In the genomic region with DNA sequence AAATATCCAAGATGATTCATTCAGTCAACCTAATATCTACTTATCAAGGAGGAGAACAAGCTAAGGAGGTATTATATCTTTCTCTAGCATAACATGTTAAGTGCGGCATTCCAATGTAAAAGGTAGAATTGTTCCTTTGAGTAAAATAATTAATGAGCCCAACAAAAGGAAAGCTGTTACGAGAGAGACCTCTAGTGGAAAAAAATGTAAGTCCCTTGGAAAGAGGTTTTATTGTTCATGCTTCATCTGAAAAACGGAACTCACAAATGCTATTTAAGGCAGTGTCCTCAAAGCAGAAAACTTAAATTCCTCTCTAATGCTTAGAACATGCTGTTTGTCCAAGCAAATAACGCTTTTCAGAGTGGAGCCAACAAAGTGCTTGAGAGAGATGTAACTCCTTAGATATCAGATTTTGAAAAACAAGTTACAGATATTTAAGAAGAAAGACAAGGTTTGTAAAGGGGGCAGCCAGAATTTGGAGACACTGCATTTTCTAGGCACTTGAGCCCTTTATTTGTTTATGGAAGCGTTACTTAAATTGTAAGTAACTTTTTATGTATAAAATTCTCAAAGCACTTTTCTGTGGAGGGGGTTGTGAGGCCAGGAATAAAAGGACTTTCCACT, we compare ENCODE assay signal across 10 cellular contexts.
DNase-seq lines count a peak whose midpoint lies in the region; ATAC-seq and TF ChIP-seq lines count a peak whose summit lies in the region.
"Had no signal": no experiment of that assay in that cellular context is flagged by ENCODE, and none has a peak within 500 bp of the region (broad histone marks: within the 10 kb centered on the region; RNA-seq: fewer than 3 reads in every experiment).

No MANE protein-coding gene starts in this region.

- H3K4me3 ChIP-seq in gastroesophageal sphincter: no peak overlapping the region
- no peak overlapping the region for H3K4me3 ChIP-seq in CD8-positive, alpha-beta memory T cell (ENCODE audit: low read length)

- POLR2A ChIA-PET in CD8-positive, alpha-beta memory T cell (lab: Charles Lee): no interaction called here

- no peak overlapping the region for H3K27ac ChIP-seq in gastroesophageal sphincter
- no peak overlapping the region for H3K27ac ChIP-seq in CD8-positive, alpha-beta memory T cell (ENCODE audit: low read depth, low read length)
- H3K27ac ChIP-seq: neutrophil had no signal

- no peak overlapping the region for H3K4me3 Mint-ChIP-seq in CD14-positive monocyte
- no peak overlapping the region for H3K4me3 Mint-ChIP-seq in stimulated activated naive B cell treated with anti-CD40 and anti-IgM and Interleukin-4, amounts not matched to agents 10 μg/mL and 1 μg/mL and 100 μg/mL, for 72 hours
- no peak overlapping the region for H3K4me3 Mint-ChIP-seq in CD8-positive, alpha-beta memory T cell
- no peak overlapping the region for H3K4me3 Mint-ChIP-seq in activated T-cell treated with anti-CD3 and anti-CD28 coated beads, Interleukin-2, amount 50 U/mL, for 4 hours
- H3K4me3 Mint-ChIP-seq: IgD-negative memory B cell had no signal

- no peaks in the 10 kb centered on the region for H3K36me3 Mint-ChIP-seq in CD14-positive monocyte
- H3K36me3 Mint-ChIP-seq in stimulated activated naive B cell treated with anti-CD40 and anti-IgM and Interleukin-4, amounts not matched to agents 10 μg/mL and 1 μg/mL and 100 μg/mL, for 72 hours: no peaks in the 10 kb centered on the region
- H3K36me3 Mint-ChIP-seq in CD8-positive, alpha-beta memory T cell: no peaks in the 10 kb centered on the region
- no peaks in the 10 kb centered on the region for H3K36me3 Mint-ChIP-seq in activated T-cell treated with anti-CD3 and anti-CD28 coated beads, Interleukin-2, amount 50 U/mL, for 4 hours (ENCODE audit: insufficient read depth)
- H3K36me3 Mint-ChIP-seq: IgD-negative memory B cell had no signal

- no peaks in the 10 kb centered on the region for H3K9me3 ChIP-seq in gastroesophageal sphincter
- H3K9me3 ChIP-seq in CD8-positive, alpha-beta memory T cell (ENCODE audit: low read length): no peaks in the 10 kb centered on the region
- H3K9me3 ChIP-seq: neutrophil had no signal

- in situ Hi-C loops in SK-MEL-5 (cut with HindIII; ENCODE audit: low pct_unique_long_range_greater_than_20kb, low sequenced_read_pairs): no loop called here

- CTCF ChIA-PET in CD8-positive, alpha-beta memory T cell (lab: Charles Lee): no interaction called here

- intact Hi-C loops in CD14-positive monocyte (cut with micrococcal nuclease): no loop called here

- DNase-seq in CD14-positive monocyte (ENCODE audit: low spot score) (no peak), SK-MEL-5 (ENCODE audit: low read depth, low spot score) (peak; percentile 74)
- DNase-seq in stimulated activated naive B cell treated with anti-CD40 and anti-IgM and Interleukin-4, amounts not matched to agents 10 μg/mL and 1 μg/mL and 100 μg/mL, for 72 hours: no peak
- DNase-seq in CD8-positive, alpha-beta memory T cell: no peak
- DNase-seq in activated T-cell treated with anti-CD3 and anti-CD28 coated beads, Interleukin-2, amount 50 U/mL, for 4 hours: no peak

- no peak for TF ChIP-seq EP300 in gastroesophageal sphincter (IDR thresholded peaks at IDR 0.05)

- ATAC-seq in GM19035 (IDR thresholded peaks at IDR 0.05; ENCODE audit: unreplicated experiment) (peak; percentile 63), gastroesophageal sphincter (peak; percentile 43)
- peak; percentile 31 to 38 for ATAC-seq in stimulated activated naive B cell treated with anti-CD40 and anti-IgM and Interleukin-4, amounts not matched to agents 10 μg/mL and 1 μg/mL and 100 μg/mL, for 72 hours (replicated peaks)
- ATAC-seq in activated T-cell treated with anti-CD3 and anti-CD28 coated beads, Interleukin-2, amount 50 U/mL, for 4 hours: no peak

- H3K4me1 ChIP-seq in gastroesophageal sphincter: peaks cover 0 to 7% (median 0%) of the 10 kb centered on the region in 3 donors
- H3K4me1 ChIP-seq in CD8-positive, alpha-beta memory T cell (ENCODE audit: insufficient read depth, low read length): no peaks in the 10 kb centered on the region

- H3K9me3 Mint-ChIP-seq in CD14-positive monocyte: no peaks in the 10 kb centered on the region
- H3K9me3 Mint-ChIP-seq in stimulated activated naive B cell treated with anti-CD40 and anti-IgM and Interleukin-4, amounts not matched to agents 10 μg/mL and 1 μg/mL and 100 μg/mL, for 72 hours: no peaks in the 10 kb centered on the region
- no peaks in the 10 kb centered on the region for H3K9me3 Mint-ChIP-seq in CD8-positive, alpha-beta memory T cell
- H3K9me3 Mint-ChIP-seq in activated T-cell treated with anti-CD3 and anti-CD28 coated beads, Interleukin-2, amount 50 U/mL, for 4 hours: no peaks in the 10 kb centered on the region
- H3K9me3 Mint-ChIP-seq: IgD-negative memory B cell had no signal

- peaks cover 14% of the 10 kb centered on the region for H3K4me1 Mint-ChIP-seq in CD14-positive monocyte
- H3K4me1 Mint-ChIP-seq in stimulated activated naive B cell treated with anti-CD40 and anti-IgM and Interleukin-4, amounts not matched to agents 10 μg/mL and 1 μg/mL and 100 μg/mL, for 72 hours: peaks cover 0 to 6% of the 10 kb centered on the region in 2 donors
- peaks cover 0 to 2% (median 0%) of the 10 kb centered on the region in 3 donors for H3K4me1 Mint-ChIP-seq in CD8-positive, alpha-beta memory T cell
- H3K4me1 Mint-ChIP-seq in activated T-cell treated with anti-CD3 and anti-CD28 coated beads, Interleukin-2, amount 50 U/mL, for 4 hours (ENCODE audit: low read depth): no peaks in the 10 kb centered on the region

- H3K27me3 ChIP-seq in gastroesophageal sphincter: no peaks in the 10 kb centered on the region
- H3K27me3 ChIP-seq in CD8-positive, alpha-beta memory T cell (ENCODE audit: insufficient read depth, low read length, poor library complexity, severe bottlenecking): no peaks in the 10 kb centered on the region

- peaks cover 3 to 5% (median 3%) of the 10 kb centered on the region in 3 donors for H3K27me3 Mint-ChIP-seq in CD14-positive monocyte (ENCODE audit: low read depth in 3 of 3)
- peaks cover 0 to 4% of the 10 kb centered on the region in 2 donors for H3K27me3 Mint-ChIP-seq in stimulated activated naive B cell treated with anti-CD40 and anti-IgM and Interleukin-4, amounts not matched to agents 10 μg/mL and 1 μg/mL and 100 μg/mL, for 72 hours
- peaks cover 0 to 5% of the 10 kb centered on the region in 2 donors for H3K27me3 Mint-ChIP-seq in CD8-positive, alpha-beta memory T cell
- H3K27me3 Mint-ChIP-seq in activated T-cell treated with anti-CD3 and anti-CD28 coated beads, Interleukin-2, amount 50 U/mL, for 4 hours (ENCODE audit: low read depth): peaks cover 9% of the 10 kb centered on the region
- H3K27me3 Mint-ChIP-seq: IgD-negative memory B cell had no signal

- TF ChIP-seq CTCF in CD14-positive monocyte (IDR thresholded peaks at IDR 0.05): peak; percentile 73
- peak; percentile 64 for TF ChIP-seq CTCF in LNCAP (IDR thresholded peaks at IDR 0.05)
- peak; percentile 23 to 67 (median 48) for TF ChIP-seq CTCF in gastroesophageal sphincter (IDR thresholded peaks at IDR 0.05)

- no peak for TF ChIP-seq POLR2A in gastroesophageal sphincter (IDR thresholded peaks at IDR 0.05)

- no peak overlapping the region for H3K27ac Mint-ChIP-seq in CD14-positive monocyte
- H3K27ac Mint-ChIP-seq in stimulated activated naive B cell treated with anti-CD40 and anti-IgM and Interleukin-4, amounts not matched to agents 10 μg/mL and 1 μg/mL and 100 μg/mL, for 72 hours: no peak overlapping the region
- H3K27ac Mint-ChIP-seq in CD8-positive, alpha-beta memory T cell: no peak overlapping the region
- H3K27ac Mint-ChIP-seq: IgD-negative memory B cell had no signal

- 0 to 3% methylated on average over 5 of the region's 5 CpGs for whole genome bisulfite sequencing in gastroesophageal sphincter (ENCODE audit: low coverage in 1 of 2), 2 donors

- no peaks in the 10 kb centered on the region for H3K36me3 ChIP-seq in gastroesophageal sphincter
- H3K36me3 ChIP-seq in CD8-positive, alpha-beta memory T cell (ENCODE audit: insufficient read depth, low read length): no peaks in the 10 kb centered on the region
- H3K36me3 ChIP-seq: neutrophil had no signal

Comparison
In these comparisons a context has a peak if more than half of its experiments do, and no peak if none do; other contexts are left out.
1. ATAC-seq: peak in GM19035 (single experiment), gastroesophageal sphincter (single experiment) and stimulated activated naive B cell treated with anti-CD40 and anti-IgM and Interleukin-4, amounts not matched to agents 10 μg/mL and 1 μg/mL and 100 μg/mL, for 72 hours (2 of 2); none in activated T-cell treated with anti-CD3 and anti-CD28 coated beads, Interleukin-2, amount 50 U/mL, for 4 hours (0 of 2).
2. Peak in every context shown above with its lines, with median percentiles within 50 percentile points of each other: CTCF ChIP-seq.